ENCODE assay signal across 8 cellular contexts in the genomic region with DNA sequence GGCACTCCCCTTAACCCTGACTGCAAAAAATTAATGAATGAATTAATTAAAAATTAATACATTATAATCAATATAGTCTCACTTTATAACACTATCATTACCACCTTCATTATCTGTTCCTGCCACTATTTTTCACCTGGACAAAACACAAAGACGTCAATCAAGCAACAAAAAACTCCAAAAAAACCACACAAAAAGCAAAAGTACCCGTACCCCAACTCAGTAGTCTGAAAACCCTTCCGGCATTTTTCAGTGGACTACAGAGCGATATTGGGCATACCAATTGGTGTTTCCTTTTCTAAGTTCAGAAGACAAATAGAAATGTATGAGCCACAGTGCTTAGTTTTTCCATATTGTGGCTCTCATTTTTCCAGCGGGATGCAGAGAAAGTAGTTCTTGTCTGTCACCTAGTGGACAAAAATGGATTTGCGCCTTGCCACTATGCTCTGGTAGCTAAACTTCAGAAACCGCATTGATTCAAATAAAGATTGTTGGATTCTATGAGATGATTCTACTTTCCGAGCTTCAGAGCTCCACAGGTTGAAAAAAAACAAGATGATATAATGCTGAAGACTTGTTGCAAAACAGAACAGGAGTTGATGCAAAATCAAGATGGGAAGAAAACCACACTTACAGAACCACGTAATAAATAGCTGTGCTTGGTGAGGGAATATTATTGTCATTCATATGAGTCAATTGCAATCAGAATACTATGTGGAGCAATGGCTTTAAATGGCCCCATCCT. TPM values are rescaled to one million over a fixed set of nuclear protein-coding genes. Genes with fewer than 3 reads are reported as not detected.
DNase-seq lines count a peak whose midpoint lies in the region; TF ChIP-seq lines count a peak whose summit lies in the region.

No MANE protein-coding gene starts in this region.

- no peak overlapping the region for H3K4me3 Mint-ChIP-seq in endothelial cell (ENCODE audit: unreplicated experiment)
- peak overlapping the region; percentile 72 for H3K4me3 Mint-ChIP-seq in stimulated activated naive CD8-positive, alpha-beta T cell treated with anti-CD3 and anti-CD28 coated beads, Interleukin-15, Interleukin-2, amounts not matched to agents 100 ng/mL and 50 ng/mL, for 24 hours

- no peaks in the 10 kb centered on the region for H3K27me3 ChIP-seq in HL-60 (ENCODE audit: insufficient read depth, poor library complexity, severe bottlenecking)

- DNase-seq in SIG-M5 treated with dmso at 0.1 percent for 504 hours (lab: John Stamatoyannopoulos, UW; ENCODE audit: unreplicated experiment) = peak; percentile 65
- no peak for DNase-seq in SIG-M5 (lab: John Stamatoyannopoulos, UW)
- DNase-seq in HL-60 (ENCODE audit: low read depth in 1 of 2, low spot score in 1 of 2) = peak; percentile 22 to 49
- DNase-seq in NOMO-1 (lab: John Stamatoyannopoulos, UW; ENCODE audit: unreplicated experiment in 2 of 2) = peak; percentile 21 to 65
- peak; percentile 22 to 36 for DNase-seq in activated CD8-positive, alpha-beta memory T cell treated with anti-CD3 and anti-CD28 coated beads for 4 hours (ENCODE audit: low read depth in 2 of 2)
- DNase-seq in endothelial cell (ENCODE audit: low spot score) = peak; percentile 73
- DNase-seq in myocyte (ENCODE audit: low read depth) = peak; percentile 83

- H3K4me1 Mint-ChIP-seq in endothelial cell (ENCODE audit: unreplicated experiment) = peaks cover 11% of the 10 kb centered on the region
- H3K4me1 Mint-ChIP-seq in stimulated activated naive CD8-positive, alpha-beta T cell treated with anti-CD3 and anti-CD28 coated beads, Interleukin-15, Interleukin-2, amounts not matched to agents 100 ng/mL and 50 ng/mL, for 24 hours (ENCODE audit: low read depth) = peaks cover 44% of the 10 kb centered on the region

- no peak overlapping the region for H3K27ac Mint-ChIP-seq in endothelial cell (ENCODE audit: unreplicated experiment)
- H3K27ac Mint-ChIP-seq in stimulated activated naive CD8-positive, alpha-beta T cell treated with anti-CD3 and anti-CD28 coated beads, Interleukin-15, Interleukin-2, amounts not matched to agents 100 ng/mL and 50 ng/mL, for 24 hours = peak overlapping the region; percentile 77

- peak; percentile 98 for TF ChIP-seq CTCF in HL-60 (IDR thresholded peaks at IDR 0.05; ENCODE audit: insufficient read depth, low read length)
- peak; percentile 99 for TF ChIP-seq CTCF in endothelial cell (IDR thresholded peaks at IDR 0.05; ENCODE audit: unreplicated experiment)

- H3K4me3 ChIP-seq in HL-60 (replicated peaks; ENCODE audit: insufficient read depth, low read length) = no peak overlapping the region

- no peaks in the 10 kb centered on the region for H3K9me3 Mint-ChIP-seq in endothelial cell (ENCODE audit: unreplicated experiment)
- H3K9me3 Mint-ChIP-seq in stimulated activated naive CD8-positive, alpha-beta T cell treated with anti-CD3 and anti-CD28 coated beads, Interleukin-15, Interleukin-2, amounts not matched to agents 100 ng/mL and 50 ng/mL, for 24 hours = no peaks in the 10 kb centered on the region

- H3K36me3 Mint-ChIP-seq in endothelial cell (ENCODE audit: low read depth, unreplicated experiment) = no peaks in the 10 kb centered on the region
- no peaks in the 10 kb centered on the region for H3K36me3 Mint-ChIP-seq in stimulated activated naive CD8-positive, alpha-beta T cell treated with anti-CD3 and anti-CD28 coated beads, Interleukin-15, Interleukin-2, amounts not matched to agents 100 ng/mL and 50 ng/mL, for 24 hours (ENCODE audit: low read depth)

- no peak overlapping the region for H3K27ac ChIP-seq in HL-60 (replicated peaks)

- no peaks in the 10 kb centered on the region for H3K27me3 Mint-ChIP-seq in endothelial cell (ENCODE audit: unreplicated experiment)
- H3K27me3 Mint-ChIP-seq in stimulated activated naive CD8-positive, alpha-beta T cell treated with anti-CD3 and anti-CD28 coated beads, Interleukin-15, Interleukin-2, amounts not matched to agents 100 ng/mL and 50 ng/mL, for 24 hours = peaks cover 8% of the 10 kb centered on the region

RNA-seq across cellular contexts. Expression of a gene that starts 50.6 kb away (rescaled TPM):
- total RNA-seq in endothelial cell (ENCODE audit: unreplicated experiment) = 504 TPM
- total RNA-seq in myocyte = 954 and 1,245 TPM in 2 replicates
- 869 TPM for polyA plus RNA-seq in myocyte (2012)
